In the genomic region with DNA sequence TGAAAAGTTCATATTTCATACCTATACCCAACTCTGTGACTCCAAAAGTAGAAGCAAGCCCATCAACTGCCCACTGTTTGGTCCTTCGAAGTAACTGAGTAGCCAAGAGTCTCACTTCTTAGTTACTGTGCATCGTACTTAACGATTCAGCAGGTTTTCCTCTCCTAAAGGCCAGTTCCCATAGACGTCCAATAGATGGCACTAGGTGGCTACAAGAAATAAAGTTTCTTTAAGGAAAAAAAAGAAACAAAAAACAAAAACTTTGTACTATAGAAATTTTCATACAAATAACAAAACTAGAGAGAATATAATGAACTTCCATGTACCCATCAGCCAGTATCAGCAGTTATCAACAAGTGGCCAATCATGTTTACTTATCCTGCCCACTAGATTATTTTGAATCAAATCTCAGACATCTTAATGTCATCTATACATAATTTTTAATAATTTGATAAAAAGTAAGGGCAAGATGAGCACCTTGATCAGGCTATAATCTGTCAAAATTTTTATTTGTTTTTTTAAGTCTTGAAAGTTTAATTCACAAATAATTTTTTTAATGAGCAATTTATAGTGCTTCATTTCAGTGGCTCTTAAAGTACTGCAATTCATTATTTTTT, we compare ENCODE assay signal across 8 cellular contexts.
DNase-seq lines count a peak whose midpoint lies in the region; ATAC-seq and FAIRE-seq lines count a peak whose summit lies in the region.
"Had no signal": no experiment of that assay in that cellular context is flagged by ENCODE, and none has a peak within 500 bp of the region (broad histone marks: within the 10 kb centered on the region; RNA-seq: fewer than 3 reads in every experiment).

No MANE protein-coding gene starts in this region.

- H3K9ac ChIP-seq in GM23248, result 0 out of 2 replicates have a peak overlapping the region, but pooled peaks have one; percentile 6

- no peak for ATAC-seq in GM19324 (IDR thresholded peaks at IDR 0.05; ENCODE audit: low FRiP score, unreplicated experiment)

- WGBS in GM23248 (ENCODE audit: low coverage in 1 of 2, low lambda C conversion rate in 2 of 2, missing lambda C conversion rate in 2 of 2), 2 experiments, result 8 to 9% methylated on average over 4 of the region's 4 CpGs

- H4K20me1 ChIP-seq in GM23248 (ENCODE audit: insufficient read depth), result no peaks in the 10 kb centered on the region

- no peak overlapping the region for H2AFZ ChIP-seq in GM23248

- peaks cover 35% of the 10 kb centered on the region for H3F3A ChIP-seq in GM23248 (ENCODE audit: insufficient read depth)

- H3K9me2 ChIP-seq in GM23248 (ENCODE audit: insufficient read depth), result no peaks in the 10 kb centered on the region

- DNase-seq in EH (ENCODE audit: low read depth), result peak; percentile 61
- peak; percentile 83 for DNase-seq in GM23248
- DNase-seq in NCI-H345 treated with DMSO at 0.1 percent for 48 hours (lab: John Stamatoyannopoulos, UW; ENCODE audit: unreplicated experiment), result peak; percentile 38
- peak; percentile 17 for DNase-seq in brain pericyte (ENCODE audit: low read depth, low spot score)
- peak; percentile 85 for DNase-seq in left kidney (ENCODE audit: low read depth, low spot score)
- DNase-seq in urothelium cell line (ENCODE audit: low spot score), result peak; percentile 57
- DNase-seq: activated T-cell treated with anti-CD3 and anti-CD28 coated beads, Interleukin-2, amount 50 U/mL, for 4 hours had no signal

- no peaks in the 10 kb centered on the region for H3K79me2 ChIP-seq in GM23248 (ENCODE audit: insufficient read depth)

- no peaks in the 10 kb centered on the region for H3K36me3 ChIP-seq in GM23248 (ENCODE audit: low read depth)

- no peaks in the 10 kb centered on the region for H3K27me3 ChIP-seq in GM23248 (replicated peaks; ENCODE audit: insufficient read depth)

- peaks cover 34% of the 10 kb centered on the region for H3K4me1 ChIP-seq in GM23248 (ENCODE audit: insufficient read depth)

- H3K27ac ChIP-seq in GM23248, result peak overlapping the region; percentile 97

- no peaks in the 10 kb centered on the region for H3K9me3 ChIP-seq in GM23248 (ENCODE audit: low read depth)

- in situ Hi-C loops in GM23248 (cut with MboI), result loop anchor here (10.0 kb wide), 1 partner anchor 151 kb away; no protein-coding TSS in a partner anchor

- H3K4me2 ChIP-seq in GM23248 (ENCODE audit: unreplicated experiment), result no peak overlapping the region

- no peak for FAIRE-seq in urothelium cell line (lab: Jason Lieb, UNC)

- H3K4me3 ChIP-seq in GM23248, result no peak overlapping the region

Comparison
In these comparisons a context has a peak if more than half of its experiments do, and no peak if none do; other contexts are left out.
1. DNase-seq: peak in every context shown above with its lines; median percentile 85 in left kidney; 83 in GM23248; 61 in EH; 57 in urothelium cell line; 38 in NCI-H345 treated with DMSO at 0.1 percent for 48 hours; 17 in brain pericyte.